8 cellular contexts compared by ENCODE assay signal in genomic region chr6:111105578-111105977, GRCh38. TPM values are rescaled to one million over a fixed set of nuclear protein-coding genes. Genes with fewer than 3 reads are reported as not detected.
DNase-seq lines count a peak whose midpoint lies in the region; ATAC-seq, FAIRE-seq and TF ChIP-seq lines count a peak whose summit lies in the region.

No MANE protein-coding gene starts in this region.

- no peak for TF ChIP-seq POLR2A in adrenal gland (IDR thresholded peaks at IDR 0.05)

- H3K36me3 ChIP-seq in adrenal gland (replicated peaks in 1 of 2) (no peaks in the 10 kb centered on the region), lung (ENCODE audit: control insufficient read depth in 2 of 2, insufficient read depth in 2 of 2, low read length in 2 of 2) (no peaks in the 10 kb centered on the region)

- H3K27ac ChIP-seq in adrenal gland (peak overlapping the region in 2 of 5 donors; percentile 50 to 52), lung (ENCODE audit: low read depth in 1 of 2, low read length in 1 of 2) (no peak overlapping the region)

- no peak overlapping the region for H3K4me3 ChIP-seq in adrenal gland
- H3K4me3 ChIP-seq in lung, result no peak overlapping the region

- TF ChIP-seq CTCF in D721Med (IDR thresholded peaks at IDR 0.05; ENCODE audit: insufficient read depth, missing control alignments) (no peak), adrenal gland (IDR thresholded peaks at IDR 0.05) (peak in 3 of 6 experiments; percentile 17 to 23 (median 17)), lung (IDR thresholded peaks at IDR 0.05; ENCODE audit: control extremely low read depth, extremely low read depth) (no peak)

- WGBS in adrenal gland, 4 donors, result 22 to 37% (median 27%) methylated on average over 5 of the region's 5 CpGs
- WGBS in lung, 2 donors, result 42 to 65% methylated on average over 5 of the region's 5 CpGs

- FAIRE-seq in D721Med (lab: Jason Lieb, UNC), result peak; percentile 60

- DNase-seq in D721Med (ENCODE audit: insufficient read length, low spot score) (no peak), M059J (ENCODE audit: low read depth) (peak; percentile 79), adrenal gland (peak; percentile 82 to 94 (median 87)), lung (ENCODE audit: low spot score) (peak; percentile 75), NOMO-1 treated with DMSO at 0.1 percent for 48 hours (lab: John Stamatoyannopoulos, UW; ENCODE audit: unreplicated experiment) (no peak), NCI-H1048 (lab: John Stamatoyannopoulos, UW) (no peak)

- H3K4me1 ChIP-seq in adrenal gland (replicated peaks in 1 of 2) (peaks cover 5 to 7% of the 10 kb centered on the region in 2 donors), lung (ENCODE audit: control insufficient read depth in 2 of 2, insufficient read depth in 2 of 2, low read length in 2 of 2) (peaks cover 0 to 2% of the 10 kb centered on the region in 2 donors)

- intact Hi-C loops in adrenal gland (cut with DNase I), result no loop called here

- ATAC-seq in lung (ENCODE audit: insufficient read depth, low FRiP score) (peak; percentile 85), HG03342 (IDR thresholded peaks at IDR 0.05; ENCODE audit: unreplicated experiment) (no peak), GM21447 (IDR thresholded peaks at IDR 0.05; ENCODE audit: unreplicated experiment) (no peak)

- H3K9me3 ChIP-seq in adrenal gland (replicated peaks in 1 of 3) (no peaks in the 10 kb centered on the region), lung (ENCODE audit: control insufficient read depth in 2 of 2, insufficient read depth in 1 of 2, low read length in 1 of 2) (no peaks in the 10 kb centered on the region)

- H3K27me3 ChIP-seq in adrenal gland (no peaks in the 10 kb centered on the region), lung (ENCODE audit: control insufficient read depth, insufficient read depth) (no peaks in the 10 kb centered on the region)

RNA-seq across cellular contexts. Expression of gene SLC16A10, which starts 18.3 kb away (rescaled TPM):
- total RNA-seq in M059J (2014; rRNA removed; shearing (Covaris generic)), result 1.7 and 2.1 TPM in 2 replicates
- total RNA-seq in adrenal gland (10 to 100 TPM; 15.9 to 97.0 (median 31.1) TPM), lung (10 to 100 TPM in 1 of 2 donors, 1 to 10 TPM in 1; 9.2 to 10.5 TPM)
- polyA plus RNA-seq in adrenal gland (1 to 10 TPM; 4.6 to 8.2 (median 4.9) TPM), lung (10 to 100 TPM in 1 of 2 donors, 1 to 10 TPM in 1; 2.0 to 10.0 TPM)

Comparison
In these comparisons a context has a peak if more than half of its experiments do, and no peak if none do; other contexts are left out.
1. DNase-seq: peak in M059J (single experiment), adrenal gland (7 of 7) and lung (single experiment); none in D721Med (single experiment), NOMO-1 treated with DMSO at 0.1 percent for 48 hours (single experiment) and NCI-H1048 (single experiment).